23 cellular contexts compared by ENCODE assay signal in the genomic region with DNA sequence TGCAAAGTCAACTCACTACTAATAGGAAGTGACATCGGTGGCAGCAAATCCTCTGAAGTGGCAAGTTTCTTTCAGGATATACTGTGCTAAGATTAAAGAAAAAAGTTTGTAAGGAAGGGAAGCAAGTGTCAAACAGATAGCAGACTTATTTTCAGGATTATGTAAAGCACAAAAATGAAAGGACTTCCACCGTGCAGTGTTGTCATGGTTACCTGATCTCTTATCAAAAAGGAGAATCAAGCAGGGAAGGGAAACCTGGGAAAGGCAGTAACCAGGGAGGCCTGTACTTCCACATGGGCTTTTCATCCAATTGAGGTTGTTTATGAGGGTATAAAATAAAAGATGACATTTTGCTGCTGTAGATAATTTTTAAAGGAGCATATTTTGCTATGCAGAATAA.
A peak's percentile ranks its signal among the peaks of the same experiment; 100 is the strongest.
DNase-seq lines count a peak whose midpoint lies in the region; ATAC-seq and FAIRE-seq lines count a peak whose summit lies in the region.
"Had no signal": no experiment of that assay in that cellular context is flagged by ENCODE, and none has a peak within 500 bp of the region (broad histone marks: within the 10 kb centered on the region; RNA-seq: fewer than 3 reads in every experiment).

No MANE protein-coding gene starts in this region.

- H3K9me3 ChIP-seq in BLaER1 treated with 17β-estradiol and CSF1 and Interleukin-3, amounts not matched to agents 10 nM and 100 nM (replicated peaks in 1 of 11) = peaks cover 0 to 13% (median 5%) of the 10 kb centered on the region in 11 experiments; a peak in 10 of 22 replicates
- H3K9me3 ChIP-seq in HUES6 (ENCODE audit: control insufficient read depth, insufficient read depth, low read depth, low read length) = no peaks in the 10 kb centered on the region
- no peaks in the 10 kb centered on the region for H3K9me3 ChIP-seq in naive thymus-derived CD4-positive, alpha-beta T cell (ENCODE audit: control insufficient read depth in 2 of 3, low read length in 3 of 3)
- no peaks in the 10 kb centered on the region for H3K9me3 ChIP-seq in small intestine (ENCODE audit: control insufficient read depth, low read depth)
- H3K9me3 ChIP-seq: colonic mucosa, heart left ventricle, pancreas, stomach, uterus had no signal

- H3K27ac Mint-ChIP-seq in naive thymus-derived CD4-positive, alpha-beta T cell = peak overlapping the region in 8 of 9 donors; percentile 21 to 92 (median 84)

- 34 to 44% (median 42%) methylated on average over 2 of the region's 2 CpGs for WGBS in small intestine, 3 donors

- H3K4me3 ChIP-seq in BLaER1 treated with 17β-estradiol and CSF1 and Interleukin-3, amounts not matched to agents 10 nM and 100 nM = no peak overlapping the region
- H3K4me3 ChIP-seq in HUES6 (ENCODE audit: low read depth, low read length) = no peak overlapping the region
- no peak overlapping the region for H3K4me3 ChIP-seq in naive thymus-derived CD4-positive, alpha-beta T cell (ENCODE audit: low read length)
- no peak overlapping the region for H3K4me3 ChIP-seq in small intestine (ENCODE audit: low read depth in 1 of 2, low read length in 2 of 2)
- H3K4me3 ChIP-seq: colonic mucosa, heart left ventricle, pancreas, stomach, uterus had no signal

- no peak for ATAC-seq in naive thymus-derived CD4-positive, alpha-beta T cell
- no peak for ATAC-seq in HG02884 (IDR thresholded peaks at IDR 0.05; ENCODE audit: unreplicated experiment)
- no peak for ATAC-seq in GM21619 (IDR thresholded peaks at IDR 0.05; ENCODE audit: unreplicated experiment)
- ATAC-seq: esophagus mucosa had no signal

- H4K20me1 ChIP-seq in BLaER1 treated with 17β-estradiol and CSF1 and Interleukin-3, amounts not matched to agents 10 nM and 100 nM = no peaks in the 10 kb centered on the region

- CTCF ChIA-PET in naive thymus-derived CD4-positive, alpha-beta T cell (lab: Charles Lee) = no interaction called here

- peaks cover 0 to 2% (median 0%) of the 10 kb centered on the region in 5 donors for H3K36me3 Mint-ChIP-seq in naive thymus-derived CD4-positive, alpha-beta T cell

- H3K4me2 ChIP-seq in BLaER1 treated with 17β-estradiol and CSF1 and Interleukin-3, amounts not matched to agents 10 nM and 100 nM = peak overlapping the region in 9 of 11 experiments; percentile 8 to 93 (median 32); a peak in 14 of 22 replicates

- H3K9ac ChIP-seq in BLaER1 treated with 17β-estradiol and CSF1 and Interleukin-3, amounts not matched to agents 10 nM and 100 nM = no peak overlapping the region
- H3K9ac ChIP-seq in HUES6 (ENCODE audit: low read length) = no peak overlapping the region

- H3K27me3 ChIP-seq in BLaER1 treated with 17β-estradiol and CSF1 and Interleukin-3, amounts not matched to agents 10 nM and 100 nM = no peaks in the 10 kb centered on the region
- H3K27me3 ChIP-seq in HUES6 (ENCODE audit: control insufficient read depth, insufficient read depth, low read length) (no peaks in the 10 kb centered on the region), small intestine (ENCODE audit: control insufficient read depth in 2 of 2, insufficient read depth in 2 of 2, low read length in 2 of 2) (no peaks in the 10 kb centered on the region)
- no peaks in the 10 kb centered on the region for H3K27me3 ChIP-seq in naive thymus-derived CD4-positive, alpha-beta T cell (ENCODE audit: control insufficient read depth in 2 of 2, insufficient read depth in 2 of 2, low read length in 2 of 2)
- H3K27me3 ChIP-seq: colonic mucosa, heart left ventricle, pancreas, stomach, uterus had no signal

- POLR2A ChIA-PET in naive thymus-derived CD4-positive, alpha-beta T cell (lab: Charles Lee) = interaction anchor here (0.7 to 0.8 kb wide), 2 partner anchors 38 to 53 kb away, joined by 3 read pairs; no protein-coding TSS in a partner anchor

- DNase-seq in amniotic epithelial cell (ENCODE audit: low read depth) (peak; percentile 28), KG1 (lab: John Stamatoyannopoulos, UW) (no peak), small intestine (no peak)
- DNase-seq in naive thymus-derived CD4-positive, alpha-beta T cell = no peak
- DNase-seq: activated CD4-positive, alpha-beta T cell treated with anti-CD3 and anti-CD28 coated beads for 48 hours; activated T-cell treated with anti-CD3 and anti-CD28 coated beads, Interleukin-2, amount 50 U/mL, for 48 hours; aorta; heart left ventricle; kidney glomerular epithelial cell; midbrain; NCI-H226; pancreas; SHP77 treated with DMSO at 0.1 percent for 48 hours; stimulated activated CD4-positive, alpha-beta T cell treated with anti-CD3 and anti-CD28 coated beads, Interleukin-12 subunit alpha, Interleukin-12 subunit beta, amount 100 ng/mL, for 4 hours; stomach; T1000; uterus had no signal

- H3K4me3 Mint-ChIP-seq in naive thymus-derived CD4-positive, alpha-beta T cell = peak overlapping the region in 8 of 10 donors; percentile 23 to 77 (median 64)

- peak overlapping the region in 3 of 11 experiments; percentile 2 to 92 (median 81); a peak in 2 of 22 replicates for H3K27ac ChIP-seq in BLaER1 treated with 17β-estradiol and CSF1 and Interleukin-3, amounts not matched to agents 10 nM and 100 nM
- H3K27ac ChIP-seq in HUES6 (ENCODE audit: low read depth, low read length) = peak overlapping the region; percentile 43; the same call in 1 of the 2 replicates
- no peak overlapping the region for H3K27ac ChIP-seq in naive thymus-derived CD4-positive, alpha-beta T cell (ENCODE audit: low read depth, low read length)
- H3K27ac ChIP-seq in small intestine (ENCODE audit: low read depth in 1 of 2, low read length in 1 of 2) = no peak overlapping the region
- H3K27ac ChIP-seq: pancreas had no signal

- no peaks in the 10 kb centered on the region for H3K27me3 Mint-ChIP-seq in naive thymus-derived CD4-positive, alpha-beta T cell

- no peak for FAIRE-seq in small intestine (lab: Jason Lieb, UNC)
- FAIRE-seq: pancreas had no signal

- peaks cover 9 to 28% (median 18%) of the 10 kb centered on the region in 7 donors for H3K4me1 Mint-ChIP-seq in naive thymus-derived CD4-positive, alpha-beta T cell

- peaks cover 16 to 68% (median 57%) of the 10 kb centered on the region in 10 experiments for H3K4me1 ChIP-seq in BLaER1 treated with 17β-estradiol and CSF1 and Interleukin-3, amounts not matched to agents 10 nM and 100 nM
- H3K4me1 ChIP-seq in HUES6 (ENCODE audit: control insufficient read depth, insufficient read depth, low read length) = peaks cover 25% of the 10 kb centered on the region
- no peaks in the 10 kb centered on the region for H3K4me1 ChIP-seq in naive thymus-derived CD4-positive, alpha-beta T cell (ENCODE audit: control insufficient read depth in 2 of 2, insufficient read depth in 2 of 2, low read length in 2 of 2)
- no peaks in the 10 kb centered on the region for H3K4me1 ChIP-seq in small intestine (ENCODE audit: control insufficient read depth in 2 of 2, insufficient read depth in 1 of 2, low read depth in 1 of 2, low read length in 1 of 2)
- H3K4me1 ChIP-seq: pancreas, uterus had no signal

- no peaks in the 10 kb centered on the region for H3K36me3 ChIP-seq in BLaER1 treated with 17β-estradiol and CSF1 and Interleukin-3, amounts not matched to agents 10 nM and 100 nM
- no peaks in the 10 kb centered on the region for H3K36me3 ChIP-seq in HUES6 (ENCODE audit: control insufficient read depth, insufficient read depth, low read length)
- no peaks in the 10 kb centered on the region for H3K36me3 ChIP-seq in naive thymus-derived CD4-positive, alpha-beta T cell (ENCODE audit: control insufficient read depth in 2 of 3, insufficient read depth in 3 of 3, low read length in 3 of 3)
- H3K36me3 ChIP-seq in small intestine (ENCODE audit: control insufficient read depth in 2 of 2, insufficient read depth in 2 of 2, low read length in 2 of 2) = no peaks in the 10 kb centered on the region
- H3K36me3 ChIP-seq: colonic mucosa, heart left ventricle, pancreas, stomach, uterus had no signal

- H3K9me3 Mint-ChIP-seq in naive thymus-derived CD4-positive, alpha-beta T cell = peaks cover 0 to 6% (median 0%) of the 10 kb centered on the region in 11 donors

- intact Hi-C loops in naive thymus-derived CD4-positive, alpha-beta T cell (cut with micrococcal nuclease) = no loop called here
